Comparison of ENCODE assay signal across 8 cellular contexts in the genomic region with DNA sequence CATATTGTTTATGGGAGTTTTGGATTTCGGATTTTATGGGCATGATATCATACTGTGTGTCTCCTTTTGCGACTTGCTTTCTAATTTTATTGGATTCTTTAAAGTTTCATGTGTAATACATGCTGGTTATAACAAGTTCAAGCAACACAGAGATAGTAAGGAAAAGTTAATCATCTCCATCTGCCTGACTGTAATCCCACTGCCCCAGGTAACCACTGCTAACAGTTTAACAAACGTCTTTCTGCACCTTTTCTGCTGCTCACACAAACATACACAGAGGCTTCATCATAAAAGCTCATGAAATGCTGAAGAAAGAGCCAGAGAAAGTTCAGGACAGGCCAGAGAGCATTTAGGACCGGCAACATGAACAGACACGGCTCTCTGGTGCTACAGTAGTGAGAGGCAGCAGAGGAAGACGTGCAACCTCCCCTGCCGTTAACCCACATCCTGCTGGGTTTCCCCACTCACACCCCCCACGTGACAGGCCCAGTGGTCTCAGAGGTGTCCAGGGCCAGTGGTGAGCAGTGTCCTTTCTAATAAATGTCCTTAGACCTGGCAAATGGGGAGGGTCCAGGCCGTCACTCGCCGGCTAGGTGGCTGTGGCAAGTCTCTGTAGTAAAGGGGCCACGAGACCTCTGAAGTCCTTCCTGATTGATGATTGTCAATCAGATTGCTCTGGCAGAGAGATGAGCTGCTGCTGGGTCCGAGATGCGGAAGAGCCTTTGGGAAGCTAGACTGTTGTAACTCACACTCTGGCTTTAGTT. TPM values are rescaled to one million over a fixed set of nuclear protein-coding genes. Genes with fewer than 3 reads are reported as not detected.
DNase-seq lines count a peak whose midpoint lies in the region; ATAC-seq and TF ChIP-seq lines count a peak whose summit lies in the region.

No MANE protein-coding gene starts in this region.

- 53% methylated on average over 14 of the region's 14 CpGs for WGBS in hepatocyte (ENCODE audit: low lambda C conversion rate, missing lambda C conversion rate)

- H2AFZ ChIP-seq in hepatocyte = no peak overlapping the region

- H3K36me3 ChIP-seq in CD8-positive, alpha-beta T cell (ENCODE audit: insufficient read depth, low read length) = no peaks in the 10 kb centered on the region
- H3K36me3 ChIP-seq in hepatocyte (replicated peaks; ENCODE audit: insufficient read depth, low read depth) = no peaks in the 10 kb centered on the region

- no peak overlapping the region for H3K4me2 ChIP-seq in hepatocyte

- peak; percentile 88 for ATAC-seq in CD8-positive, alpha-beta T cell
- peak; percentile 94 for ATAC-seq in HG03571 (IDR thresholded peaks at IDR 0.05; ENCODE audit: unreplicated experiment)
- no peak for ATAC-seq in omental fat pad (ENCODE audit: low FRiP score)

- DNase-seq in CD8-positive, alpha-beta T cell = peak; percentile 30 to 80 (median 48)
- DNase-seq in GM20000 (ENCODE audit: low spot score) (peak; percentile 79), hepatocyte (ENCODE audit: low spot score) (no peak), D341Med (ENCODE audit: low spot score) (no peak), omental fat pad (ENCODE audit: low spot score) (no peak)
- peak; percentile 20 to 24 for DNase-seq in activated CD4-positive, alpha-beta T cell treated with anti-CD3 and anti-CD28 coated beads, Interleukin-2, amount 50 U/mL, for 4 hours
- DNase-seq in stimulated activated CD8-positive, alpha-beta memory T cell treated with anti-CD3 and anti-CD28 coated beads, Interleukin-7, amount 100 ng/mL, for 24 hours (ENCODE audit: low read depth) = peak; percentile 26

- intact Hi-C loops in CD8-positive, alpha-beta T cell (cut with DNase I, micrococcal nuclease) = loop anchor here in 1 of 2 experiments (2.0 kb wide), 1 partner anchor 43 kb away; a partner anchor contains a TSS

- CTCF ChIA-PET in CD8-positive, alpha-beta T cell (lab: Charles Lee) = interaction anchor here (1.1 to 3.3 kb wide), 2 partner anchors 10 to 28 kb away, joined by 3 to 14 read pairs; no protein-coding TSS in a partner anchor

- H3K9me3 Mint-ChIP-seq in CD8-positive, alpha-beta T cell = no peaks in the 10 kb centered on the region

- H3K4me3 Mint-ChIP-seq in CD8-positive, alpha-beta T cell = peak overlapping the region; percentile 74

- H3K4me1 Mint-ChIP-seq in CD8-positive, alpha-beta T cell (ENCODE audit: low read depth) = peaks cover 32% of the 10 kb centered on the region

- H3K27ac Mint-ChIP-seq in CD8-positive, alpha-beta T cell = peak overlapping the region; percentile 86

- no peaks in the 10 kb centered on the region for H3K27me3 Mint-ChIP-seq in CD8-positive, alpha-beta T cell (ENCODE audit: low read depth)

- H3K9me2 ChIP-seq in hepatocyte (replicated peaks; ENCODE audit: insufficient read depth) = no peaks in the 10 kb centered on the region

- H3K4me1 ChIP-seq in CD8-positive, alpha-beta T cell (ENCODE audit: insufficient read depth, low read length) = peaks cover 24% of the 10 kb centered on the region
- peaks cover 9% of the 10 kb centered on the region for H3K4me1 ChIP-seq in hepatocyte (ENCODE audit: insufficient read depth)

- H3K79me2 ChIP-seq in hepatocyte = no peaks in the 10 kb centered on the region

- POLR2A ChIA-PET in CD8-positive, alpha-beta T cell (lab: Charles Lee) = interaction anchor here (0.9 to 1.1 kb wide), 2 partner anchors 26 to 28 kb away, joined by 3 read pairs; no protein-coding TSS in a partner anchor

- no peaks in the 10 kb centered on the region for H4K20me1 ChIP-seq in hepatocyte (ENCODE audit: insufficient read depth, poor library complexity, severe bottlenecking)

- H3K27me3 ChIP-seq in CD8-positive, alpha-beta T cell (ENCODE audit: insufficient read depth, low read length) = no peaks in the 10 kb centered on the region
- H3K27me3 ChIP-seq in hepatocyte = no peaks in the 10 kb centered on the region

- no peak for TF ChIP-seq CTCF in CD8-positive, alpha-beta T cell (IDR thresholded peaks at IDR 0.05)
- TF ChIP-seq CTCF in GM20000 (IDR thresholded peaks at IDR 0.05; ENCODE audit: extremely low read depth, missing control alignments) = no peak
- no peak for TF ChIP-seq CTCF in hepatocyte (IDR thresholded peaks at IDR 0.05; ENCODE audit: poor library complexity)
- no peak for TF ChIP-seq CTCF in omental fat pad (IDR thresholded peaks at IDR 0.05)

- peak overlapping the region; percentile 40 for H3K4me3 ChIP-seq in CD8-positive, alpha-beta T cell (ENCODE audit: low read depth, low read length)
- H3K4me3 ChIP-seq in hepatocyte = no peak overlapping the region

- H3K9me3 ChIP-seq in CD8-positive, alpha-beta T cell (ENCODE audit: low read length) = no peaks in the 10 kb centered on the region
- no peaks in the 10 kb centered on the region for H3K9me3 ChIP-seq in hepatocyte (ENCODE audit: low read depth)

- peak overlapping the region; percentile 2 for H3K27ac ChIP-seq in CD8-positive, alpha-beta T cell (ENCODE audit: low read depth, low read length)
- H3K27ac ChIP-seq in hepatocyte = peak overlapping the region; percentile 46

- no peaks in the 10 kb centered on the region for H3K36me3 Mint-ChIP-seq in CD8-positive, alpha-beta T cell

RNA-seq across cellular contexts. Expression of a gene that starts 43.0 kb away (rescaled TPM):
- total RNA-seq in CD8-positive, alpha-beta T cell = 1 to 10 TPM; 3.1 to 4.2 TPM
- total RNA-seq in hepatocyte (17.8 and 23.0 TPM in 2 replicates), omental fat pad (10 to 100 TPM in 1 of 4 donors, 1 to 10 TPM in 3; 6.5 to 14.4 (median 7.0) TPM)
- polyA plus RNA-seq in hepatocyte = 11.8 and 14.2 TPM in 2 replicates

Comparison
In these comparisons a context has a peak if more than half of its experiments do, and no peak if none do; other contexts are left out.
1. DNase-seq: peak in CD8-positive, alpha-beta T cell (7 of 7), GM20000 (single experiment), activated CD4-positive, alpha-beta T cell treated with anti-CD3 and anti-CD28 coated beads, Interleukin-2, amount 50 U/mL, for 4 hours (2 of 2) and stimulated activated CD8-positive, alpha-beta memory T cell treated with anti-CD3 and anti-CD28 coated beads, Interleukin-7, amount 100 ng/mL, for 24 hours (single experiment); none in hepatocyte (single experiment), D341Med (single experiment) and omental fat pad (single experiment).